In genomic region chr4:102598102-102598758, GRCh38 we compare ENCODE assay signal across 10 cellular contexts.
DNase-seq lines count a peak whose midpoint lies in the region; ATAC-seq and TF ChIP-seq lines count a peak whose summit lies in the region.
"Had no signal": no experiment of that assay in that cellular context is flagged by ENCODE, and none has a peak within 500 bp of the region (broad histone marks: within the 10 kb centered on the region; RNA-seq: fewer than 3 reads in every experiment).

No MANE protein-coding gene starts in this region.

- H3K36me3 Mint-ChIP-seq in activated CD4-positive, alpha-beta T cell treated with anti-CD3 and anti-CD28 coated beads, Interleukin-2, amount 10 ng/mL, durations not matched to agents 24 days and 14 days (ENCODE audit: low read depth) = peaks cover 74% of the 10 kb centered on the region
- peaks cover 100% of the 10 kb centered on the region for H3K36me3 Mint-ChIP-seq in stimulated activated effector memory CD8-positive, alpha-beta T cell treated with anti-CD3 and anti-CD28 coated beads, Interleukin-12 subunit alpha, Interleukin-12 subunit beta, amount 100 ng/mL, for 72 hours
- H3K36me3 Mint-ChIP-seq in WTC11 = no peaks in the 10 kb centered on the region

- DNase-seq in activated CD4-positive, alpha-beta T cell treated with anti-CD3 and anti-CD28 coated beads, Interleukin-2, amount 10 ng/mL, durations not matched to agents 24 days and 14 days = peak; percentile 86
- no peak for DNase-seq in activated CD4-positive, alpha-beta T cell treated with anti-CD3 and anti-CD28 coated beads, Interleukin-2, amount 50 U/mL, for 48 hours
- peak; percentile 2 for DNase-seq in astrocyte of the spinal cord (ENCODE audit: low read depth, low spot score)
- no peak for DNase-seq in stimulated activated effector memory CD8-positive, alpha-beta T cell treated with anti-CD3 and anti-CD28 coated beads, Interleukin-12 subunit alpha, Interleukin-12 subunit beta, amount 100 ng/mL, for 72 hours (ENCODE audit: low spot score in 2 of 2)
- DNase-seq in AG08395 (ENCODE audit: low spot score) = no peak
- DNase-seq in WTC11 (ENCODE audit: low spot score) = no peak
- no peak for DNase-seq in germinal center (ENCODE audit: low spot score)

- H3K4me3 ChIP-seq in astrocyte of the spinal cord (ENCODE audit: low read depth, low read length) = no peak overlapping the region
- H3K4me3 ChIP-seq: SJSA1 had no signal

- in situ Hi-C loops in astrocyte of the spinal cord (cut with HindIII; ENCODE audit: low sequenced_read_pairs) = no loop called here

- peak; percentile 45 for ATAC-seq in HG03039 (IDR thresholded peaks at IDR 0.05; ENCODE audit: unreplicated experiment)
- ATAC-seq in stimulated activated effector memory CD8-positive, alpha-beta T cell treated with anti-CD3 and anti-CD28 coated beads, Interleukin-12 subunit alpha, Interleukin-12 subunit beta, amount 100 ng/mL, for 72 hours = peak; percentile 92
- ATAC-seq in WTC11 = no peak
- ATAC-seq: sciatic nerve had no signal

- CTCF ChIA-PET in WTC11 (lab: Charles Lee) = no interaction called here

- TF ChIP-seq CTCF in astrocyte of the spinal cord (IDR thresholded peaks at IDR 0.05; ENCODE audit: low read depth, low read length) (no peak), WTC11 (IDR thresholded peaks at IDR 0.05) (no peak)

- peaks cover 65% of the 10 kb centered on the region for H3K4me1 Mint-ChIP-seq in activated CD4-positive, alpha-beta T cell treated with anti-CD3 and anti-CD28 coated beads, Interleukin-2, amount 10 ng/mL, durations not matched to agents 24 days and 14 days
- peaks cover 68% of the 10 kb centered on the region for H3K4me1 Mint-ChIP-seq in stimulated activated effector memory CD8-positive, alpha-beta T cell treated with anti-CD3 and anti-CD28 coated beads, Interleukin-12 subunit alpha, Interleukin-12 subunit beta, amount 100 ng/mL, for 72 hours
- no peaks in the 10 kb centered on the region for H3K4me1 Mint-ChIP-seq in WTC11

- H3K27me3 Mint-ChIP-seq in activated CD4-positive, alpha-beta T cell treated with anti-CD3 and anti-CD28 coated beads, Interleukin-2, amount 10 ng/mL, durations not matched to agents 24 days and 14 days = no peaks in the 10 kb centered on the region
- no peaks in the 10 kb centered on the region for H3K27me3 Mint-ChIP-seq in WTC11 (ENCODE audit: low read depth)

- H3K9me3 Mint-ChIP-seq in activated CD4-positive, alpha-beta T cell treated with anti-CD3 and anti-CD28 coated beads, Interleukin-2, amount 10 ng/mL, durations not matched to agents 24 days and 14 days = peaks cover 2% of the 10 kb centered on the region
- no peaks in the 10 kb centered on the region for H3K9me3 Mint-ChIP-seq in stimulated activated effector memory CD8-positive, alpha-beta T cell treated with anti-CD3 and anti-CD28 coated beads, Interleukin-12 subunit alpha, Interleukin-12 subunit beta, amount 100 ng/mL, for 72 hours
- H3K9me3 Mint-ChIP-seq in WTC11 = no peaks in the 10 kb centered on the region

- H3K27ac Mint-ChIP-seq in activated CD4-positive, alpha-beta T cell treated with anti-CD3 and anti-CD28 coated beads, Interleukin-2, amount 10 ng/mL, durations not matched to agents 24 days and 14 days = peak overlapping the region; percentile 91
- peak overlapping the region; percentile 84 for H3K27ac Mint-ChIP-seq in stimulated activated effector memory CD8-positive, alpha-beta T cell treated with anti-CD3 and anti-CD28 coated beads, Interleukin-12 subunit alpha, Interleukin-12 subunit beta, amount 100 ng/mL, for 72 hours
- no peak overlapping the region for H3K27ac Mint-ChIP-seq in WTC11

- POLR2A ChIA-PET in WTC11 (lab: Charles Lee) = no interaction called here

- intact Hi-C loops in activated CD4-positive, alpha-beta T cell treated with anti-CD3 and anti-CD28 coated beads, Interleukin-2, amount 10 ng/mL, durations not matched to agents 24 days and 14 days (cut with micrococcal nuclease) = loop anchor here (1.0 kb wide), 2 partner anchors 13 to 15 kb away; no protein-coding TSS in a partner anchor

- peak overlapping the region; percentile 24 for H3K4me3 Mint-ChIP-seq in activated CD4-positive, alpha-beta T cell treated with anti-CD3 and anti-CD28 coated beads, Interleukin-2, amount 10 ng/mL, durations not matched to agents 24 days and 14 days
- peak overlapping the region; percentile 48 for H3K4me3 Mint-ChIP-seq in stimulated activated effector memory CD8-positive, alpha-beta T cell treated with anti-CD3 and anti-CD28 coated beads, Interleukin-12 subunit alpha, Interleukin-12 subunit beta, amount 100 ng/mL, for 72 hours
- H3K4me3 Mint-ChIP-seq in WTC11 = no peak overlapping the region

TF ChIP-seq in WTC11, 78 proteins besides CTCF, POLR2A, EP300 and RAD21 (continues in another document):
- TF ChIP-seq EMX1 (CRISPR knock-in tag; IDR thresholded peaks at IDR 0.05) (no peak), AR (CRISPR knock-in tag; IDR thresholded peaks at IDR 0.05) (no peak), SMAD4 (CRISPR knock-in tag; IDR thresholded peaks at IDR 0.05) (no peak), TEAD4 (CRISPR knock-in tag; IDR thresholded peaks at IDR 0.05) (no peak), CREM (CRISPR knock-in tag; IDR thresholded peaks at IDR 0.05) (no peak), NR1H2 (CRISPR knock-in tag; IDR thresholded peaks at IDR 0.05) (no peak), ATF6 (CRISPR knock-in tag; IDR thresholded peaks at IDR 0.05) (no peak), FOXP4 (CRISPR knock-in tag; IDR thresholded peaks at IDR 0.05) (no peak), NFATC4 (CRISPR knock-in tag; IDR thresholded peaks at IDR 0.05) (no peak)
- TF ChIP-seq, protein P1, sequence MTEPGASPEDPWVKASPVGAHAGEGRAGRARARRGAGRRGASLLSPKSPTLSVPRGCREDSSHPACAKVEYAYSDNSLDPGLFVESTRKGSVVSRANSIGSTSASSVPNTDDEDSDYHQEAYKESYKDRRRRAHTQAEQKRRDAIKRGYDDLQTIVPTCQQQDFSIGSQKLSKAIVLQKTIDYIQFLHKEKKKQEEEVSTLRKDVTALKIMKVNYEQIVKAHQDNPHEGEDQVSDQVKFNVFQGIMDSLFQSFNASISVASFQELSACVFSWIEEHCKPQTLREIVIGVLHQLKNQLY (CRISPR knock-in tag; IDR thresholded peaks at IDR 0.05) = no peak
- TF ChIP-seq, protein P2, sequence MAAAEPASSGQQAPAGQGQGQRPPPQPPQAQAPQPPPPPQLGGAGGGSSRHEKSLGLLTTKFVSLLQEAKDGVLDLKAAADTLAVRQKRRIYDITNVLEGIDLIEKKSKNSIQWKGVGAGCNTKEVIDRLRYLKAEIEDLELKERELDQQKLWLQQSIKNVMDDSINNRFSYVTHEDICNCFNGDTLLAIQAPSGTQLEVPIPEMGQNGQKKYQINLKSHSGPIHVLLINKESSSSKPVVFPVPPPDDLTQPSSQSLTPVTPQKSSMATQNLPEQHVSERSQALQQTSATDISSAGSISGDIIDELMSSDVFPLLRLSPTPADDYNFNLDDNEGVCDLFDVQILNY (CRISPR knock-in tag; IDR thresholded peaks at IDR 0.05) = no peak

Comparison
In these comparisons a context has a peak if more than half of its experiments do, and no peak if none do; other contexts are left out.
1. DNase-seq: peak in activated CD4-positive, alpha-beta T cell treated with anti-CD3 and anti-CD28 coated beads, Interleukin-2, amount 10 ng/mL, durations not matched to agents 24 days and 14 days (single experiment) and astrocyte of the spinal cord (single experiment); none in activated CD4-positive, alpha-beta T cell treated with anti-CD3 and anti-CD28 coated beads, Interleukin-2, amount 50 U/mL, for 48 hours (0 of 2), stimulated activated effector memory CD8-positive, alpha-beta T cell treated with anti-CD3 and anti-CD28 coated beads, Interleukin-12 subunit alpha, Interleukin-12 subunit beta, amount 100 ng/mL, for 72 hours (0 of 2), AG08395 (single experiment), WTC11 (single experiment) and germinal center (single experiment).